21 cellular contexts compared by ENCODE assay signal in the genomic region with DNA sequence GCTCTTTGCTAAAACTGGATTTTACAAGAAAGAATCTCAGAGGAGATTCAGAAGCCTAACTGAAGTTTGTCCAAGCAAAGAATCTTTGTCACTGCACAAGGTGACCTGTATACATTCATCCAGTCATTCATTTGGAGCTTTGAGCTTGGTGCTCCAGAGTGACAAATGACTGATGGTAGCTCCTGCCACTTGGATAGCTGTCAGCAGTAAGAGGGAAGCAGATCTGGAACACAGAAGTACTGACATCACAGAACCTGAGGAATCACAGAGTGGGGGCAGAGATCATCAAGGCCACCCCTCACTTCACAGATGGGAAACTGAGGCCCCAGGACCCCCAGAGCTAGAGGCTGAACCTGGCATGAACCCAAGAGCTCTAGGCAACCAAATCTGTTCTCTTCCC. TPM values are rescaled to one million over a fixed set of nuclear protein-coding genes. Genes with fewer than 3 reads are reported as not detected.
DNase-seq lines count a peak whose midpoint lies in the region; ATAC-seq and TF ChIP-seq lines count a peak whose summit lies in the region.
"Had no signal": no experiment of that assay in that cellular context is flagged by ENCODE, and none has a peak within 500 bp of the region (broad histone marks: within the 10 kb centered on the region; RNA-seq: fewer than 3 reads in every experiment).

No MANE protein-coding gene starts in this region.

- no peak for ATAC-seq in DND-41 (ENCODE audit: insufficient read depth, low read depth)

- no peak for TF ChIP-seq POLR2A in breast epithelium (IDR thresholded peaks at IDR 0.05)

- H3K36me3 Mint-ChIP-seq in nephron progenitor cell (ENCODE audit: low read depth): peaks cover 7% of the 10 kb centered on the region
- H3K36me3 Mint-ChIP-seq: CD8-positive, alpha-beta memory T cell had no signal

- no peaks in the 10 kb centered on the region for H3K27me3 ChIP-seq in DND-41 (ENCODE audit: insufficient read depth, low read length, poor library complexity)
- no peaks in the 10 kb centered on the region for H3K27me3 ChIP-seq in PC-9 (ENCODE audit: insufficient read depth, low read depth)
- no peaks in the 10 kb centered on the region for H3K27me3 ChIP-seq in breast epithelium

- DNase-seq in DMS 273 (lab: John Stamatoyannopoulos, UW; ENCODE audit: unreplicated experiment) (peak; percentile 45), DMS 273 treated with DMSO at 0.1 percent for 48 hours (lab: John Stamatoyannopoulos, UW) (no peak), DND-41 (no peak), PC-9 (peak in 1 of 2 experiments; percentile 40), nephron progenitor cell (no peak), breast epithelium (ENCODE audit: low spot score in 2 of 2) (no peak), HuH-7 (ENCODE audit: low spot score) (no peak)
- DNase-seq in effector CD8-positive, alpha-beta T cell (lab: John Stamatoyannopoulos, UW): no peak
- DNase-seq: CD8-positive, alpha-beta memory T cell; GM23248; HCEC 1CT; IMR-90; NCI-H1694 treated with DMSO at 0.1 percent for 48 hours; NCI-H2081 treated with DMSO at 0.1 percent for 48 hours; NCI-H748 treated with DMSO at 0.1 percent for 48 hours; OCI-M1; SHP77; SW 1271 had no signal

- H3K27ac ChIP-seq in DND-41 (ENCODE audit: low read length) (peak overlapping the region; percentile 97), PC-9 (peak overlapping the region; percentile 87), breast epithelium (no peak overlapping the region)
- H3K27ac ChIP-seq: 22Rv1, C4-2B, GM23248, KMS-11 had no signal

- CTCF ChIA-PET in PC-9 (lab: Charles Lee): no interaction called here

- TF ChIP-seq CTCF in DND-41 (IDR thresholded peaks at IDR 0.05; ENCODE audit: borderline replicate concordance, extremely low read depth, low read length, poor library complexity, severe bottlenecking): no peak
- no peak for TF ChIP-seq CTCF in PC-9 (conservative IDR thresholded peaks at IDR 0.05)
- no peak for TF ChIP-seq CTCF in nephron progenitor cell (IDR thresholded peaks at IDR 0.05)
- no peak for TF ChIP-seq CTCF in breast epithelium (IDR thresholded peaks at IDR 0.05)

- H3K9me3 Mint-ChIP-seq in nephron progenitor cell: peaks cover 8% of the 10 kb centered on the region
- H3K9me3 Mint-ChIP-seq: CD8-positive, alpha-beta memory T cell had no signal

- BruUV-seq in PC-9 (replicated peaks; lab: Mats Ljungman, UMichigan): no TSS peak

- H4K20me1 ChIP-seq in DND-41 (ENCODE audit: insufficient read depth, low read length) (no peaks in the 10 kb centered on the region), PC-9 (ENCODE audit: insufficient read depth) (no peaks in the 10 kb centered on the region)

- H3K27me3 Mint-ChIP-seq in nephron progenitor cell (ENCODE audit: low read depth, poor library complexity): peaks cover 8% of the 10 kb centered on the region

- H3K4me1 ChIP-seq in DND-41 (ENCODE audit: insufficient read depth, low read length) (peaks cover 76% of the 10 kb centered on the region), PC-9 (replicated peaks; ENCODE audit: insufficient read depth) (peaks cover 47% of the 10 kb centered on the region), breast epithelium (no peaks in the 10 kb centered on the region)

- peaks cover 35% of the 10 kb centered on the region for H3F3A ChIP-seq in PC-9 (ENCODE audit: insufficient read depth, low read depth)

- H2AFZ ChIP-seq in DND-41 (ENCODE audit: low read depth, low read length): no peak overlapping the region
- H2AFZ ChIP-seq in PC-9: no peak overlapping the region
- H2AFZ ChIP-seq: GM23248 had no signal

- H3K79me2 ChIP-seq in DND-41 (ENCODE audit: insufficient read depth, low read length) (peaks cover 20% of the 10 kb centered on the region), PC-9 (ENCODE audit: low read depth) (no peaks in the 10 kb centered on the region)

- 0 out of 2 replicates have a peak overlapping the region, but pooled peaks have one; percentile 0 for H3K9ac ChIP-seq in DND-41 (ENCODE audit: low read depth, low read length)
- H3K9ac ChIP-seq: GM23248, KMS-11 had no signal

- no peaks in the 10 kb centered on the region for H3K9me2 ChIP-seq in PC-9 (ENCODE audit: insufficient read depth)

- peaks cover 71% of the 10 kb centered on the region for H3K4me1 Mint-ChIP-seq in nephron progenitor cell

- POLR2A ChIA-PET in PC-9 (lab: Charles Lee; ENCODE audit: unreplicated experiment): no interaction called here

- intact Hi-C loops in PC-9 (cut with micrococcal nuclease; ENCODE audit: unreplicated experiment): no loop called here
- intact Hi-C loops in breast epithelium (cut with DNase I; ENCODE audit: low total_unique reads): no loop called here

- H3K4me3 ChIP-seq in DND-41 (ENCODE audit: low read depth in 1 of 2, low read length in 2 of 2): no peak overlapping the region
- H3K4me3 ChIP-seq in PC-9: peak overlapping the region; percentile 48; the same call in 1 of the 2 replicates
- H3K4me3 ChIP-seq in breast epithelium: no peak overlapping the region
- H3K4me3 ChIP-seq: GM23248 had no signal

- H3K4me2 ChIP-seq in DND-41 (ENCODE audit: insufficient read depth, low read length) (no peak overlapping the region), PC-9 (peak overlapping the region; percentile 93)
- H3K4me2 ChIP-seq: KMS-11 had no signal

- H3K36me3 ChIP-seq in DND-41 (ENCODE audit: insufficient read depth, low read length) (no peaks in the 10 kb centered on the region), PC-9 (ENCODE audit: low read depth) (no peaks in the 10 kb centered on the region), breast epithelium (no peaks in the 10 kb centered on the region)

- no peak overlapping the region for H3K4me3 Mint-ChIP-seq in nephron progenitor cell
- H3K4me3 Mint-ChIP-seq: CD8-positive, alpha-beta memory T cell had no signal

- peak overlapping the region; percentile 7 for H3K27ac Mint-ChIP-seq in nephron progenitor cell

- H3K9me3 ChIP-seq in DND-41 (ENCODE audit: insufficient read depth, low read length, severe bottlenecking) (no peaks in the 10 kb centered on the region), PC-9 (ENCODE audit: insufficient read depth, low read depth) (no peaks in the 10 kb centered on the region), breast epithelium (no peaks in the 10 kb centered on the region)

RNA-seq across cellular contexts. Expression of a gene that starts 28.8 kb away (rescaled TPM):
- 106 and 133 TPM in 2 replicates for total RNA-seq in PC-9 (2021)
- 100 to 1,000 TPM in 2 of 3 donors, 10 to 100 TPM in 1; 16.0 to 131 (median 115) TPM for total RNA-seq in breast epithelium

Comparison
In these comparisons a context has a peak if more than half of its experiments do, and no peak if none do; other contexts are left out.
1. H3K27ac ChIP-seq: peak in DND-41 (single experiment) and PC-9 (single experiment); none in breast epithelium (0 of 2).